Comparison of ENCODE assay signal across 29 cellular contexts in genomic region chr1:7905262-7905661, GRCh38. TPM values are rescaled to one million over a fixed set of nuclear protein-coding genes. Genes with fewer than 3 reads are reported as not detected.
DNase-seq lines count a peak whose midpoint lies in the region; ATAC-seq, FAIRE-seq and TF ChIP-seq lines count a peak whose summit lies in the region.
"Had no signal": no experiment of that assay in that cellular context is flagged by ENCODE, and none has a peak within 500 bp of the region (broad histone marks: within the 10 kb centered on the region; RNA-seq: fewer than 3 reads in every experiment).

No MANE protein-coding gene starts in this region.

- H3K4me3 ChIP-seq in HepG2 (replicated peaks in 1 of 3; ENCODE audit: insufficient read depth in 1 of 3, low read depth in 2 of 3, low read length in 3 of 3) (no peak overlapping the region), right lobe of liver (no peak overlapping the region), K562 (no peak overlapping the region), prostate gland (no peak overlapping the region)
- H3K4me3 ChIP-seq: BLaER1, GM12878 had no signal

- no peak overlapping the region for H3K27ac Mint-ChIP-seq in glutamatergic neuron (ENCODE audit: unreplicated experiment)
- H3K27ac Mint-ChIP-seq: CD4-positive, alpha-beta memory T cell had no signal

- H3K9me3 ChIP-seq in HepG2 (ENCODE audit: low read length) (no peaks in the 10 kb centered on the region), right lobe of liver (no peaks in the 10 kb centered on the region), K562 (replicated peaks; ENCODE audit: control insufficient read depth, insufficient read depth, low read depth, low read length) (no peaks in the 10 kb centered on the region), prostate gland (no peaks in the 10 kb centered on the region)
- H3K9me3 ChIP-seq: BE2C had no signal

- POLR2A ChIA-PET in HepG2 (lab: Yijun Ruan, JAX) (no interaction called here), HEK293T (lab: Yijun Ruan, JAX) (no interaction called here), K562 (lab: Yijun Ruan, JAX) (no interaction called here)

- FAIRE-seq in HepG2 (lab: Jason Lieb, UNC) (no peak), K562 (lab: Jason Lieb, UNC) (no peak)
- FAIRE-seq: A204.1, GM12878, GM12892, GM18507 had no signal

- H2AFZ ChIP-seq in HepG2 (ENCODE audit: low read length) (no peak overlapping the region), K562 (ENCODE audit: low read depth, low read length) (no peak overlapping the region)

- H3K4me1 Mint-ChIP-seq in glutamatergic neuron (ENCODE audit: low read depth, unreplicated experiment), result no peaks in the 10 kb centered on the region

- no peak overlapping the region for H3K9ac ChIP-seq in HepG2 (ENCODE audit: insufficient read depth, low read depth, low read length)
- no peak overlapping the region for H3K9ac ChIP-seq in K562 (ENCODE audit: insufficient read depth in 1 of 2, low read depth in 2 of 2, low read length in 2 of 2)
- H3K9ac ChIP-seq: BLaER1 had no signal

- BruUV-seq in HepG2 (replicated peaks; lab: Mats Ljungman, UMichigan), result no TSS peak
- no TSS peak for BruUV-seq in K562 (replicated peaks; lab: Mats Ljungman, UMichigan)

- ATAC-seq in HepG2 (no peak), right lobe of liver (no peak), K562 (no peak)
- ATAC-seq: GM12878 had no signal

- H3K36me3 ChIP-seq in HepG2 (replicated peaks in 1 of 2; ENCODE audit: control insufficient read depth in 1 of 2, insufficient read depth in 2 of 2, low read length in 2 of 2) (no peaks in the 10 kb centered on the region), right lobe of liver (no peaks in the 10 kb centered on the region), K562 (ENCODE audit: control insufficient read depth, insufficient read depth, low read length) (no peaks in the 10 kb centered on the region), prostate gland (no peaks in the 10 kb centered on the region)
- H3K36me3 ChIP-seq: BE2C, BLaER1 had no signal

- CTCF ChIA-PET in HepG2 (lab: Yijun Ruan, JAX; ENCODE audit: low intra/inter-chr PET ratio, low total read pairs), result no interaction called here
- CTCF ChIA-PET in HEK293T (lab: Yijun Ruan, JAX), result no interaction called here
- CTCF ChIA-PET in K562 (lab: Yijun Ruan, JAX; ENCODE audit: low intra/inter-chr PET ratio), result no interaction called here

- no peaks in the 10 kb centered on the region for H3K4me1 ChIP-seq in HepG2 (ENCODE audit: insufficient read depth, low read length)
- H3K4me1 ChIP-seq in right lobe of liver, result no peaks in the 10 kb centered on the region
- H3K4me1 ChIP-seq in K562 (replicated peaks in 1 of 2; ENCODE audit: control insufficient read depth in 2 of 2, insufficient read depth in 2 of 2, low read length in 2 of 2), result no peaks in the 10 kb centered on the region; a peak in 2 of 5 replicates
- H3K4me1 ChIP-seq in prostate gland (replicated peaks), result no peaks in the 10 kb centered on the region
- H3K4me1 ChIP-seq: BE2C had no signal

- H3K79me2 ChIP-seq in HepG2 (ENCODE audit: insufficient read depth, low read length) (no peaks in the 10 kb centered on the region), K562 (ENCODE audit: control insufficient read depth, insufficient read depth, low read length) (no peaks in the 10 kb centered on the region)

- H3K27me3 ChIP-seq in HepG2 (ENCODE audit: control insufficient read depth in 1 of 2, insufficient read depth in 2 of 2, low read length in 2 of 2) (peaks cover 0 to 18% of the 10 kb centered on the region in 2 experiments; a peak in 3 of 5 replicates), right lobe of liver (no peaks in the 10 kb centered on the region), K562 (ENCODE audit: control insufficient read depth in 2 of 2, insufficient read depth in 2 of 2, low read length in 2 of 2) (peaks cover 3 to 7% of the 10 kb centered on the region in 2 experiments; a peak in 4 of 5 replicates), prostate gland (replicated peaks; ENCODE audit: insufficient read depth) (no peaks in the 10 kb centered on the region)
- H3K27me3 ChIP-seq: BE2C, BLaER1 had no signal

- no peak overlapping the region for H3K4me2 ChIP-seq in HepG2 (ENCODE audit: low read depth, low read length)
- H3K4me2 ChIP-seq in K562 (ENCODE audit: insufficient read depth, low read length), result no peak overlapping the region
- H3K4me2 ChIP-seq: BLaER1 had no signal

- DNase-seq in HepG2 (ENCODE audit: low spot score) (no peak), right lobe of liver (no peak), HEK293T (ENCODE audit: extremely low spot score) (no peak), K562 (ENCODE audit: extremely low read depth in 1 of 4, low spot score in 3 of 4) (no peak), glutamatergic neuron (no peak), prostate gland (ENCODE audit: low spot score) (no peak)
- DNase-seq: 8988T; ACHN; BE2C; C1 segment of cervical spinal cord; CD4-positive, alpha-beta memory T cell; CD4-positive, CD25-positive, alpha-beta regulatory T cell; CD8-positive, alpha-beta memory T cell; COR-L47; DMS 273 treated with DMSO at 0.1 percent for 48 hours; DMS153; DMS53; DMS79; DND-41; EL; GDM1 had no signal

- in situ Hi-C loops in HepG2 (cut with HindIII; ENCODE audit: extremely low pct_ligation_motif_present, low pct_unique_long_range_greater_than_20kb), result no loop called here
- in situ Hi-C loops in K562 (cut with MboI), result no loop called here

- H4K20me1 ChIP-seq in HepG2 (ENCODE audit: insufficient read depth, low read length) (no peaks in the 10 kb centered on the region), K562 (replicated peaks; ENCODE audit: control insufficient read depth, insufficient read depth, low read length) (no peaks in the 10 kb centered on the region)
- H4K20me1 ChIP-seq: BLaER1 had no signal

- H3K27ac ChIP-seq in HepG2 (ENCODE audit: extremely low read length, insufficient read depth, low read length) (no peak overlapping the region), right lobe of liver (no peak overlapping the region), K562 (ENCODE audit: extremely low read depth, low read depth, low read length) (no peak overlapping the region), prostate gland (no peak overlapping the region)
- H3K27ac ChIP-seq: BLaER1 had no signal

- peaks cover 3% of the 10 kb centered on the region for H3K27me3 Mint-ChIP-seq in glutamatergic neuron (ENCODE audit: unreplicated experiment)
- H3K27me3 Mint-ChIP-seq: CD4-positive, alpha-beta memory T cell; CD4-positive, CD25-positive, alpha-beta regulatory T cell had no signal

- TF ChIP-seq RAD21 in HepG2 (CRISPR knock-in tag; IDR thresholded peaks at IDR 0.05) (no peak), K562 (CRISPR knock-in tag; conservative IDR thresholded peaks at IDR 0.05 in 1 of 2, IDR thresholded peaks at IDR 0.05 in 1 of 2) (no peak)

- no peaks in the 10 kb centered on the region for H3K9me3 Mint-ChIP-seq in glutamatergic neuron (ENCODE audit: unreplicated experiment)
- H3K9me3 Mint-ChIP-seq: CD4-positive, CD25-positive, alpha-beta regulatory T cell; CD8-positive, alpha-beta memory T cell had no signal

- TF ChIP-seq EP300 in HepG2 (IDR thresholded peaks at IDR 0.05; ENCODE audit: low read depth in 2 of 2, low read length in 2 of 2) (no peak), HepG2 (CRISPR knock-in tag; IDR thresholded peaks at IDR 0.05; ENCODE audit: borderline replicate concordance) (no peak), K562 (IDR thresholded peaks at IDR 0.05; ENCODE audit: low read length) (no peak)

- intact Hi-C loops in HepG2 (cut with micrococcal nuclease; ENCODE audit: unreplicated experiment), result no loop called here
- intact Hi-C loops in right lobe of liver (cut with DNase I), result no loop called here
- intact Hi-C loops in K562 (cut with micrococcal nuclease), result no loop called here
- intact Hi-C loops in prostate gland (cut with DNase I), result loop anchor here (10.0 kb wide), 1 partner anchor 240 kb away; no protein-coding TSS in a partner anchor

- WGBS in HepG2 (ENCODE audit: low lambda C conversion rate), result 60% methylated on average over 11 of the region's 12 CpGs
- 59% methylated on average over 5 of the region's 12 CpGs for WGBS in right lobe of liver (ENCODE audit: insufficient coverage, low coverage, low lambda C conversion rate, missing lambda C conversion rate)
- 18% methylated on average over 12 of the region's 12 CpGs for WGBS in K562 (ENCODE audit: insufficient coverage, low coverage, missing lambda C conversion rate)
- WGBS in prostate gland, result 79% methylated on average over 12 of the region's 12 CpGs

- no peak for TF ChIP-seq CTCF in HepG2 (CRISPR knock-in tag; IDR thresholded peaks at IDR 0.05)
- no peak for TF ChIP-seq CTCF in right lobe of liver (IDR thresholded peaks at IDR 0.05)
- no peak for TF ChIP-seq CTCF in K562 (IDR thresholded peaks at IDR 0.05 in 2 of 3, conservative IDR thresholded peaks at IDR 0.05 in 1 of 3; ENCODE audit: insufficient read depth in 2 of 3, low read depth in 1 of 3, low read length in 3 of 3)
- no peak for TF ChIP-seq CTCF in glutamatergic neuron (IDR thresholded peaks at IDR 0.05; ENCODE audit: partially characterized antibody, unreplicated experiment)
- TF ChIP-seq CTCF in prostate gland (IDR thresholded peaks at IDR 0.05), result no peak

- TF ChIP-seq POLR2A in HepG2 (IDR thresholded peaks at IDR 0.05; ENCODE audit: insufficient read depth in 1 of 2, low read depth in 2 of 2, low read length in 2 of 2) (no peak), right lobe of liver (IDR thresholded peaks at IDR 0.05) (no peak), K562 (conservative IDR thresholded peaks at IDR 0.05) (no peak), prostate gland (IDR thresholded peaks at IDR 0.05) (no peak)

- no peak overlapping the region for H3K4me3 Mint-ChIP-seq in glutamatergic neuron (ENCODE audit: unreplicated experiment)
- H3K4me3 Mint-ChIP-seq: CD14-positive monocyte; CD4-positive, alpha-beta memory T cell; CD4-positive, CD25-positive, alpha-beta regulatory T cell; CD8-positive, alpha-beta memory T cell had no signal

- no peaks in the 10 kb centered on the region for H3K9me1 ChIP-seq in K562 (ENCODE audit: control insufficient read depth, insufficient read depth, low read length)

- H3K36me3 Mint-ChIP-seq in glutamatergic neuron (ENCODE audit: unreplicated experiment), result no peaks in the 10 kb centered on the region
- H3K36me3 Mint-ChIP-seq: CD14-positive monocyte; CD4-positive, alpha-beta memory T cell had no signal

RNA-seq across cellular contexts. Expression of gene TNFRSF9, which starts 35.4 kb away (rescaled TPM):
- total RNA-seq in HepG2 (2016; rRNA removed; fragmentation: Illumina TruSeq; extraction: Trizol) (0.07 TPM in 2 replicates), right lobe of liver (under 1 TPM in 4 of 6 experiments, not detected in 2; 0.06 to 0.22 (median 0.10) TPM), K562 (2014; rRNA removed) (not detected in 2 replicates), K562 (2014; rRNA removed; fragmentation: Illumina TruSeq; extraction: Trizol) (0.07 and 0.13 TPM in 2 replicates), K562 (2015; rRNA removed; fragmentation: Illumina TruSeq; extraction: Trizol) (0.07 and 0.08 TPM in 2 replicates), K562 (2021) (0.09 and 0.16 TPM in 2 replicates), glutamatergic neuron (ENCODE audit: unreplicated experiment) (0.15 TPM), prostate gland (not detected)
- not detected in 2 replicates for total RNA-seq in HepG2 (2016; cell fraction: cytosol; rRNA removed; fragmentation: Illumina TruSeq; extraction: Trizol; ENCODE audit: low read depth)
- 0.11 and 0.12 TPM in 2 replicates for total RNA-seq in HepG2 (2016; cell fraction: insoluble cytoplasmic fraction; rRNA removed; fragmentation: Illumina TruSeq; extraction: Trizol)
- 0.03 and 0.15 TPM in 2 replicates for total RNA-seq in HepG2 (2016; cell fraction: membrane; rRNA removed; fragmentation: Illumina TruSeq; extraction: Trizol)
- total RNA-seq in HepG2 (2016; cell fraction: nucleus; rRNA removed; fragmentation: Illumina TruSeq; extraction: Trizol), result not detected in 2 replicates
- polyA plus RNA-seq in HepG2 (2011; rRNA removed) (not detected in 2 replicates), K562 (2011; rRNA removed) (0.26 and 0.29 TPM in 2 replicates), K562 (2014; fragmentation: Illumina TruSeq; extraction: Trizol) (0.04 and 0.11 TPM in 2 replicates), K562 (2014; fragmentation: Nextera tagmentation; extraction: Ambion mirVana) (under 1 TPM; 0.08 to 0.15 TPM), K562 (2014; rRNA removed) (0.08 TPM in 2 replicates)
- polyA plus RNA-seq in HepG2 (2011; cell fraction: cytosol; rRNA removed), result 0.03 TPM in 1 of 2 replicates, not detected in the other
- polyA plus RNA-seq in HepG2 (2011; cell fraction: nucleus; rRNA removed), result not detected in 2 replicates
- polyA plus RNA-seq in HepG2 (2012), result not detected in 2 replicates
- polyA plus RNA-seq in HepG2 (2016; cell fraction: cytosol; fragmentation: Illumina TruSeq; extraction: Trizol; ENCODE audit: low read depth), result not detected in 2 replicates
- polyA plus RNA-seq in HepG2 (2016; cell fraction: insoluble cytoplasmic fraction; fragmentation: Illumina TruSeq; extraction: Trizol; ENCODE audit: low read depth), result 0.16 TPM in 1 of 2 replicates, not detected in the other
- polyA plus RNA-seq in HepG2 (2016; cell fraction: membrane; fragmentation: Illumina TruSeq; extraction: Trizol; ENCODE audit: low read depth), result 0.05 TPM in 1 of 2 replicates, not detected in the other
- 0.07 TPM in 1 of 2 replicates, not detected in the other for polyA plus RNA-seq in HepG2 (2016; cell fraction: nucleus; fragmentation: Illumina TruSeq; extraction: Trizol; ENCODE audit: insufficient read depth, low read depth)
- polyA minus RNA-seq in HepG2 (2011; rRNA and poly(A)+ RNA removed; ENCODE audit: low replicate concordance), result 1.3 TPM in 1 of 2 replicates, not detected in the other
- polyA minus RNA-seq in HepG2 (2011; cell fraction: cytosol; rRNA and poly(A)+ RNA removed), result not detected in 2 replicates
- not detected in 2 replicates for polyA minus RNA-seq in HepG2 (2011; cell fraction: nucleus; rRNA and poly(A)+ RNA removed)
- 0.21 and 0.62 TPM in 2 replicates for total RNA-seq in K562 (2011; cell fraction: chromatin; rRNA removed; ENCODE audit: low replicate concordance)
- total RNA-seq in K562 (2011; cell fraction: nucleolus; rRNA removed), result 0.13 and 0.33 TPM in 2 replicates
- total RNA-seq in K562 (2011; cell fraction: nucleoplasm; rRNA removed), result 0.22 and 0.23 TPM in 2 replicates
- polyA plus RNA-seq in K562 (2011; cell fraction: cytosol; rRNA removed), result 0.12 and 0.16 TPM in 2 replicates
- polyA plus RNA-seq in K562 (2011; cell fraction: nucleus; rRNA removed), result 0.10 and 0.31 TPM in 2 replicates
- 0.29 and 0.87 TPM in 2 replicates for polyA plus RNA-seq in K562 (2012)
- polyA minus RNA-seq in K562 (2011; rRNA and poly(A)+ RNA removed), result 0.53 and 0.63 TPM in 2 replicates
- 1.4 TPM in 1 of 2 replicates, not detected in the other for polyA minus RNA-seq in K562 (2011; cell fraction: cytosol; rRNA and poly(A)+ RNA removed)
- 0.13 and 0.33 TPM in 2 replicates for polyA minus RNA-seq in K562 (2011; cell fraction: nucleus; rRNA and poly(A)+ RNA removed)

RNA-seq across cellular contexts. Expression of gene UTS2, which starts 52.4 kb away (rescaled TPM):
- total RNA-seq in HepG2 (2016; rRNA removed; fragmentation: Illumina TruSeq; extraction: Trizol) (not detected in 2 replicates), right lobe of liver (not detected), K562 (2014; rRNA removed) (not detected in 2 replicates), K562 (2014; rRNA removed; fragmentation: Illumina TruSeq; extraction: Trizol) (not detected in 2 replicates), K562 (2015; rRNA removed; fragmentation: Illumina TruSeq; extraction: Trizol) (not detected in 2 replicates), K562 (2021) (not detected in 2 replicates), glutamatergic neuron (ENCODE audit: unreplicated experiment) (not detected), prostate gland (not detected)
- total RNA-seq in HepG2 (2016; cell fraction: cytosol; rRNA removed; fragmentation: Illumina TruSeq; extraction: Trizol; ENCODE audit: low read depth), result not detected in 2 replicates
- total RNA-seq in HepG2 (2016; cell fraction: insoluble cytoplasmic fraction; rRNA removed; fragmentation: Illumina TruSeq; extraction: Trizol), result not detected in 2 replicates
- not detected in 2 replicates for total RNA-seq in HepG2 (2016; cell fraction: membrane; rRNA removed; fragmentation: Illumina TruSeq; extraction: Trizol)
- not detected in 2 replicates for total RNA-seq in HepG2 (2016; cell fraction: nucleus; rRNA removed; fragmentation: Illumina TruSeq; extraction: Trizol)
- polyA plus RNA-seq in HepG2 (2011; rRNA removed) (not detected in 2 replicates), K562 (2011; rRNA removed) (0.16 and 0.29 TPM in 2 replicates), K562 (2014; fragmentation: Illumina TruSeq; extraction: Trizol) (not detected in 2 replicates), K562 (2014; fragmentation: Nextera tagmentation; extraction: Ambion mirVana) (under 1 TPM in 1 of 2 experiments, not detected in 1; 0.22 TPM), K562 (2014; rRNA removed) (0.07 TPM in 1 of 2 replicates, not detected in the other)
- not detected in 2 replicates for polyA plus RNA-seq in HepG2 (2011; cell fraction: cytosol; rRNA removed)
- polyA plus RNA-seq in HepG2 (2011; cell fraction: nucleus; rRNA removed), result not detected in 2 replicates
- not detected in 2 replicates for polyA plus RNA-seq in HepG2 (2012)
- polyA plus RNA-seq in HepG2 (2016; cell fraction: cytosol; fragmentation: Illumina TruSeq; extraction: Trizol; ENCODE audit: low read depth), result not detected in 2 replicates
- not detected in 2 replicates for polyA plus RNA-seq in HepG2 (2016; cell fraction: insoluble cytoplasmic fraction; fragmentation: Illumina TruSeq; extraction: Trizol; ENCODE audit: low read depth)
- not detected in 2 replicates for polyA plus RNA-seq in HepG2 (2016; cell fraction: membrane; fragmentation: Illumina TruSeq; extraction: Trizol; ENCODE audit: low read depth)
- polyA plus RNA-seq in HepG2 (2016; cell fraction: nucleus; fragmentation: Illumina TruSeq; extraction: Trizol; ENCODE audit: insufficient read depth, low read depth), result not detected in 2 replicates
- polyA minus RNA-seq in HepG2 (2011; rRNA and poly(A)+ RNA removed; ENCODE audit: low replicate concordance), result not detected in 2 replicates
- polyA minus RNA-seq in HepG2 (2011; cell fraction: cytosol; rRNA and poly(A)+ RNA removed), result not detected in 2 replicates
- not detected in 2 replicates for polyA minus RNA-seq in HepG2 (2011; cell fraction: nucleus; rRNA and poly(A)+ RNA removed)
- total RNA-seq in K562 (2011; cell fraction: chromatin; rRNA removed; ENCODE audit: low replicate concordance), result not detected in 2 replicates
- not detected in 2 replicates for total RNA-seq in K562 (2011; cell fraction: nucleolus; rRNA removed)
- not detected in 2 replicates for total RNA-seq in K562 (2011; cell fraction: nucleoplasm; rRNA removed)
- polyA plus RNA-seq in K562 (2011; cell fraction: cytosol; rRNA removed), result not detected in 2 replicates
- not detected in 2 replicates for polyA plus RNA-seq in K562 (2011; cell fraction: nucleus; rRNA removed)
- not detected in 2 replicates for polyA plus RNA-seq in K562 (2012)
- not detected in 2 replicates for polyA minus RNA-seq in K562 (2011; rRNA and poly(A)+ RNA removed)
- polyA minus RNA-seq in K562 (2011; cell fraction: cytosol; rRNA and poly(A)+ RNA removed), result not detected in 2 replicates
- not detected in 2 replicates for polyA minus RNA-seq in K562 (2011; cell fraction: nucleus; rRNA and poly(A)+ RNA removed)
- total RNA-seq: Daoy, G401, GM12878 had no signal
- polyA plus RNA-seq: GM12878 had no signal

RNA-seq across cellular contexts. Expression of gene PARK7, which starts 56.2 kb away (rescaled TPM):
- total RNA-seq in HepG2 (2016; rRNA removed; fragmentation: Illumina TruSeq; extraction: Trizol) (296 and 409 TPM in 2 replicates), right lobe of liver (100 to 1,000 TPM; 144 to 218 (median 173) TPM), K562 (2014; rRNA removed) (338 and 413 TPM in 2 replicates), K562 (2014; rRNA removed; fragmentation: Illumina TruSeq; extraction: Trizol) (431 and 459 TPM in 2 replicates), K562 (2015; rRNA removed; fragmentation: Illumina TruSeq; extraction: Trizol) (358 and 374 TPM in 2 replicates), K562 (2021) (481 and 484 TPM in 2 replicates), glutamatergic neuron (ENCODE audit: unreplicated experiment) (196 TPM), prostate gland (100 to 1,000 TPM; 156 to 284 TPM)
- 134 and 137 TPM in 2 replicates for total RNA-seq in HepG2 (2016; cell fraction: cytosol; rRNA removed; fragmentation: Illumina TruSeq; extraction: Trizol; ENCODE audit: low read depth)
- 293 and 390 TPM in 2 replicates for total RNA-seq in HepG2 (2016; cell fraction: insoluble cytoplasmic fraction; rRNA removed; fragmentation: Illumina TruSeq; extraction: Trizol)
- total RNA-seq in HepG2 (2016; cell fraction: membrane; rRNA removed; fragmentation: Illumina TruSeq; extraction: Trizol), result 183 and 197 TPM in 2 replicates
- 97.3 and 108 TPM in 2 replicates for total RNA-seq in HepG2 (2016; cell fraction: nucleus; rRNA removed; fragmentation: Illumina TruSeq; extraction: Trizol)
- polyA plus RNA-seq in HepG2 (2011; rRNA removed) (160 and 212 TPM in 2 replicates), K562 (2011; rRNA removed) (462 and 543 TPM in 2 replicates), K562 (2014; fragmentation: Illumina TruSeq; extraction: Trizol) (423 and 468 TPM in 2 replicates), K562 (2014; fragmentation: Nextera tagmentation; extraction: Ambion mirVana) (1,000 to 10,000 TPM; 1,113 to 1,298 TPM), K562 (2014; rRNA removed) (648 and 751 TPM in 2 replicates)
- 157 and 186 TPM in 2 replicates for polyA plus RNA-seq in HepG2 (2011; cell fraction: cytosol; rRNA removed)
- polyA plus RNA-seq in HepG2 (2011; cell fraction: nucleus; rRNA removed), result 39.0 and 44.4 TPM in 2 replicates
- 232 and 305 TPM in 2 replicates for polyA plus RNA-seq in HepG2 (2012)
- 218 and 228 TPM in 2 replicates for polyA plus RNA-seq in HepG2 (2016; cell fraction: cytosol; fragmentation: Illumina TruSeq; extraction: Trizol; ENCODE audit: low read depth)
- 522 and 557 TPM in 2 replicates for polyA plus RNA-seq in HepG2 (2016; cell fraction: insoluble cytoplasmic fraction; fragmentation: Illumina TruSeq; extraction: Trizol; ENCODE audit: low read depth)
- 199 and 221 TPM in 2 replicates for polyA plus RNA-seq in HepG2 (2016; cell fraction: membrane; fragmentation: Illumina TruSeq; extraction: Trizol; ENCODE audit: low read depth)
- polyA plus RNA-seq in HepG2 (2016; cell fraction: nucleus; fragmentation: Illumina TruSeq; extraction: Trizol; ENCODE audit: insufficient read depth, low read depth), result 223 and 234 TPM in 2 replicates
- polyA minus RNA-seq in HepG2 (2011; rRNA and poly(A)+ RNA removed; ENCODE audit: low replicate concordance), result 24.0 and 53.8 TPM in 2 replicates
- 52.3 and 53.9 TPM in 2 replicates for polyA minus RNA-seq in HepG2 (2011; cell fraction: cytosol; rRNA and poly(A)+ RNA removed)
- polyA minus RNA-seq in HepG2 (2011; cell fraction: nucleus; rRNA and poly(A)+ RNA removed), result 28.7 and 42.4 TPM in 2 replicates
- total RNA-seq in K562 (2011; cell fraction: chromatin; rRNA removed; ENCODE audit: low replicate concordance), result 81.4 and 87.8 TPM in 2 replicates
- 72.1 and 72.5 TPM in 2 replicates for total RNA-seq in K562 (2011; cell fraction: nucleolus; rRNA removed)
- 120 and 137 TPM in 2 replicates for total RNA-seq in K562 (2011; cell fraction: nucleoplasm; rRNA removed)
- polyA plus RNA-seq in K562 (2011; cell fraction: cytosol; rRNA removed), result 168 and 348 TPM in 2 replicates
- 85.5 and 167 TPM in 2 replicates for polyA plus RNA-seq in K562 (2011; cell fraction: nucleus; rRNA removed)
- polyA plus RNA-seq in K562 (2012), result 387 and 679 TPM in 2 replicates
- polyA minus RNA-seq in K562 (2011; rRNA and poly(A)+ RNA removed), result 322 and 330 TPM in 2 replicates
- 106 and 108 TPM in 2 replicates for polyA minus RNA-seq in K562 (2011; cell fraction: cytosol; rRNA and poly(A)+ RNA removed)
- polyA minus RNA-seq in K562 (2011; cell fraction: nucleus; rRNA and poly(A)+ RNA removed), result 32.7 and 66.8 TPM in 2 replicates
